ENCODE assay signal across 18 cellular contexts in genomic region chr12:8680533-8680932, GRCh38. TPM values are rescaled to one million over a fixed set of nuclear protein-coding genes. Genes with fewer than 3 reads are reported as not detected.
DNase-seq lines count a peak whose midpoint lies in the region; TF ChIP-seq lines count a peak whose summit lies in the region.
"Had no signal": no experiment of that assay in that cellular context is flagged by ENCODE, and none has a peak within 500 bp of the region (broad histone marks: within the 10 kb centered on the region; RNA-seq: fewer than 3 reads in every experiment).

No MANE protein-coding gene starts in this region.

- no peaks in the 10 kb centered on the region for H3K27me3 ChIP-seq in GM06990 (replicated peaks; ENCODE audit: control insufficient read depth, insufficient read depth, low read length)
- no peaks in the 10 kb centered on the region for H3K27me3 ChIP-seq in Loucy (ENCODE audit: insufficient read depth, low read length, poor library complexity, severe bottlenecking)
- no peaks in the 10 kb centered on the region for H3K27me3 ChIP-seq in osteoblast (ENCODE audit: insufficient read depth, low read length)
- H3K27me3 ChIP-seq in Caco-2 (replicated peaks; ENCODE audit: control insufficient read depth, insufficient read depth, low read length) = no peaks in the 10 kb centered on the region
- H3K27me3 ChIP-seq: pancreas, spleen had no signal

- no peaks in the 10 kb centered on the region for H3K36me3 ChIP-seq in GM06990 (ENCODE audit: control insufficient read depth, insufficient read depth, low read length)
- H3K36me3 ChIP-seq in Loucy (ENCODE audit: insufficient read depth, low read length) = no peaks in the 10 kb centered on the region
- H3K36me3 ChIP-seq in osteoblast (ENCODE audit: insufficient read depth, low read length) = no peaks in the 10 kb centered on the region
- no peaks in the 10 kb centered on the region for H3K36me3 ChIP-seq in Caco-2 (ENCODE audit: control insufficient read depth, insufficient read depth, low read length)
- H3K36me3 ChIP-seq: pancreas, spleen had no signal

- H3K27ac ChIP-seq in osteoblast (ENCODE audit: low read depth, low read length) = no peak overlapping the region
- H3K27ac ChIP-seq: HL-60, pancreas had no signal

- H3K9ac ChIP-seq in Loucy (ENCODE audit: low read depth, low read length, poor library complexity, severe bottlenecking) = no peak overlapping the region

- H4K20me1 ChIP-seq in Loucy (ENCODE audit: insufficient read depth, low read length, poor library complexity, severe bottlenecking) (no peaks in the 10 kb centered on the region), osteoblast (ENCODE audit: insufficient read depth, low read length) (no peaks in the 10 kb centered on the region)

- H3K4me3 ChIP-seq in GM06990 (replicated peaks; ENCODE audit: low read depth, low read length) (no peak overlapping the region), Loucy (ENCODE audit: low read length, poor library complexity, severe bottlenecking) (no peak overlapping the region), osteoblast (ENCODE audit: insufficient read depth, low read length) (no peak overlapping the region), Caco-2 (ENCODE audit: low read depth, low read length) (no peak overlapping the region)
- H3K4me3 ChIP-seq: pancreas, spleen had no signal

- H3K4me2 ChIP-seq in Loucy (ENCODE audit: low read depth, low read length, poor library complexity, severe bottlenecking) (no peak overlapping the region), osteoblast (ENCODE audit: insufficient read depth, low read length) (peak overlapping the region; percentile 34)

- DNase-seq in GM06990 (ENCODE audit: extremely low read depth, insufficient read length) (no peak), chondrocyte (ENCODE audit: low spot score) (no peak), osteoblast (ENCODE audit: insufficient read length, low spot score, missing footprints) (no peak), Caco-2 (no peak), NCI-H2171 treated with DMSO at 0.1 percent for 48 hours (lab: John Stamatoyannopoulos, UW) (no peak), DMS79 treated with DMSO at 0.1 percent for 48 hours (lab: John Stamatoyannopoulos, UW) (no peak)
- DNase-seq: activated CD4-positive, alpha-beta T cell treated with anti-CD3 and anti-CD28 coated beads for 1 hour; activated CD8-positive, alpha-beta memory T cell treated with anti-CD3 and anti-CD28 coated beads, Interleukin-2, amount 50 U/mL, for 4 hours; activated naive CD4-positive, alpha-beta T cell treated with anti-CD3 and anti-CD28 coated beads for 36 hours; CD4-positive, CD25-positive, alpha-beta regulatory T cell; NCI-H526; pancreas; spleen had no signal

- H3K79me2 ChIP-seq in Loucy (ENCODE audit: insufficient read depth, low read length) (no peaks in the 10 kb centered on the region), osteoblast (ENCODE audit: insufficient read depth, low read length) (no peaks in the 10 kb centered on the region)

- peaks cover 45% of the 10 kb centered on the region for H3K4me1 Mint-ChIP-seq in chondrocyte (ENCODE audit: low read depth)
- H3K4me1 Mint-ChIP-seq in Caco-2 (ENCODE audit: low read depth, unreplicated experiment) = peaks cover 7% of the 10 kb centered on the region

- peak; percentile 1 for TF ChIP-seq CTCF in GM06990 (IDR thresholded peaks at IDR 0.05; ENCODE audit: insufficient read depth, low read length, poor library complexity, severe bottlenecking)
- peak; percentile 25; the same call in 1 of the 2 replicates for TF ChIP-seq CTCF in Loucy (conservative IDR thresholded peaks at IDR 0.05; ENCODE audit: low read length)
- peak; percentile 41 for TF ChIP-seq CTCF in chondrocyte (IDR thresholded peaks at IDR 0.05)
- no peak for TF ChIP-seq CTCF in osteoblast (IDR thresholded peaks at IDR 0.05; ENCODE audit: extremely low read depth, low read depth, low read length)
- TF ChIP-seq CTCF in Caco-2 (IDR thresholded peaks at IDR 0.05; ENCODE audit: insufficient read depth in 1 of 2, low read depth in 1 of 2, low read length in 1 of 2, severe bottlenecking in 1 of 2, unreplicated experiment in 1 of 2) = no peak

- no TSS peak for BruUV-seq in Caco-2 (replicated peaks; lab: Mats Ljungman, UMichigan)

- H3K27me3 Mint-ChIP-seq in chondrocyte (ENCODE audit: low read depth) (no peaks in the 10 kb centered on the region), Caco-2 (ENCODE audit: insufficient read depth, unreplicated experiment) (peaks cover 13% of the 10 kb centered on the region)
- H3K27me3 Mint-ChIP-seq: stimulated activated naive CD8-positive, alpha-beta T cell treated with anti-CD3 and anti-CD28 coated beads, Interleukin-15, Interleukin-2, amounts not matched to agents 100 ng/mL and 50 ng/mL, for 24 hours had no signal

- H3K9me3 Mint-ChIP-seq in chondrocyte (ENCODE audit: low read depth) = no peaks in the 10 kb centered on the region
- no peaks in the 10 kb centered on the region for H3K9me3 Mint-ChIP-seq in Caco-2 (ENCODE audit: unreplicated experiment)
- H3K9me3 Mint-ChIP-seq: activated naive CD4-positive, alpha-beta T cell treated with anti-CD3 and anti-CD28 coated beads for 36 hours; CD4-positive, CD25-positive, alpha-beta regulatory T cell; stimulated activated naive CD8-positive, alpha-beta T cell treated with anti-CD3 and anti-CD28 coated beads, Interleukin-15, Interleukin-2, amounts not matched to agents 100 ng/mL and 50 ng/mL, for 24 hours; T-helper 1 cell treated with Interleukin-12 subunit alpha and Interleukin-12 subunit beta and Interleukin-4 antibody, amounts not matched to agents 30 μg/mL and 1 μg/mL, for 36 hours had no signal

- H3K4me1 ChIP-seq in Loucy (ENCODE audit: insufficient read depth, low read length, poor library complexity, severe bottlenecking) (peaks cover 17% of the 10 kb centered on the region), osteoblast (ENCODE audit: insufficient read depth, low read length) (peaks cover 13% of the 10 kb centered on the region), Caco-2 (peaks cover 8% of the 10 kb centered on the region; the same call in 1 of the 2 replicates)

- H2AFZ ChIP-seq in Loucy (ENCODE audit: low read length) = no peak overlapping the region
- H2AFZ ChIP-seq in osteoblast (ENCODE audit: low read length) = no peak overlapping the region

- H3F3A ChIP-seq in Loucy (ENCODE audit: low read depth) = no peaks in the 10 kb centered on the region

- POLR2A ChIA-PET in Caco-2 (lab: Charles Lee) = no interaction called here

- no peaks in the 10 kb centered on the region for H3K9me2 ChIP-seq in Loucy (replicated peaks; ENCODE audit: low read depth, low read length)

- H3K36me3 Mint-ChIP-seq in chondrocyte (ENCODE audit: low read depth) (no peaks in the 10 kb centered on the region), Caco-2 (ENCODE audit: insufficient read depth, unreplicated experiment) (no peaks in the 10 kb centered on the region)
- H3K36me3 Mint-ChIP-seq: CD4-positive, CD25-positive, alpha-beta regulatory T cell had no signal

- intact Hi-C loops in Caco-2 (cut with micrococcal nuclease; ENCODE audit: unreplicated experiment) = no loop called here

- H3K27ac Mint-ChIP-seq in chondrocyte (ENCODE audit: unreplicated experiment) = no peak overlapping the region
- no peak overlapping the region for H3K27ac Mint-ChIP-seq in Caco-2 (ENCODE audit: unreplicated experiment)
- H3K27ac Mint-ChIP-seq: activated naive CD4-positive, alpha-beta T cell treated with anti-CD3 and anti-CD28 coated beads for 36 hours; stimulated activated naive CD8-positive, alpha-beta T cell treated with anti-CD3 and anti-CD28 coated beads, Interleukin-15, Interleukin-2, amounts not matched to agents 100 ng/mL and 50 ng/mL, for 24 hours; T-helper 1 cell treated with Interleukin-12 subunit alpha and Interleukin-12 subunit beta and Interleukin-4 antibody, amounts not matched to agents 30 μg/mL and 1 μg/mL, for 36 hours had no signal

- CTCF ChIA-PET in Caco-2 (lab: Charles Lee) = interaction anchor here (1.2 to 1.3 kb wide), 2 partner anchors 269 to 358 kb away, joined by 3 to 4 read pairs; partner anchors contain the start of gene M6PR

- H3K4me3 Mint-ChIP-seq in chondrocyte (ENCODE audit: unreplicated experiment) (no peak overlapping the region), Caco-2 (ENCODE audit: unreplicated experiment) (no peak overlapping the region)
- H3K4me3 Mint-ChIP-seq: activated naive CD4-positive, alpha-beta T cell treated with anti-CD3 and anti-CD28 coated beads for 36 hours; CD4-positive, CD25-positive, alpha-beta regulatory T cell; stimulated activated naive CD8-positive, alpha-beta T cell treated with anti-CD3 and anti-CD28 coated beads, Interleukin-15, Interleukin-2, amounts not matched to agents 100 ng/mL and 50 ng/mL, for 24 hours; T-helper 1 cell treated with Interleukin-12 subunit alpha and Interleukin-12 subunit beta and Interleukin-4 antibody, amounts not matched to agents 30 μg/mL and 1 μg/mL, for 36 hours had no signal

- H3K9me3 ChIP-seq in Loucy (ENCODE audit: insufficient read depth, low read depth, low read length) (no peaks in the 10 kb centered on the region), osteoblast (ENCODE audit: low read depth, low read length) (no peaks in the 10 kb centered on the region), Caco-2 (no peaks in the 10 kb centered on the region)
- H3K9me3 ChIP-seq: pancreas, spleen had no signal

RNA-seq across cellular contexts. Expression of gene RIMKLB, which starts 17.3 kb away (rescaled TPM):
- 42.6 to 55.9 TPM (median 45.4 TPM) in 3 replicates for total RNA-seq in chondrocyte
- total RNA-seq in osteoblast = 29.8 and 35.5 TPM in 2 replicates
- 3.3 and 3.6 TPM in 2 replicates for total RNA-seq in Caco-2 (2022)

RNA-seq across cellular contexts. Expression of gene MFAP5, which starts 17.9 kb away (rescaled TPM):
- total RNA-seq in chondrocyte = 16.2 to 40.2 TPM (median 38.0 TPM) in 3 replicates
- total RNA-seq in osteoblast = 57.9 and 88.4 TPM in 2 replicates
- 0.61 and 1.00 TPM in 2 replicates for total RNA-seq in Caco-2 (2022)
- total RNA-seq: activated naive CD4-positive, alpha-beta T cell treated with anti-CD3 and anti-CD28 coated beads for 36 hours; CD4-positive, CD25-positive, alpha-beta regulatory T cell; mononuclear cell had no signal

Comparison
In these comparisons a context has a peak if more than half of its experiments do, and no peak if none do; other contexts are left out.
1. CTCF ChIP-seq: peak in GM06990 (single experiment), Loucy (single experiment) and chondrocyte (single experiment); none in osteoblast (single experiment) and Caco-2 (0 of 2).